ENCODE assay signal across 25 cellular contexts in the genomic region with DNA sequence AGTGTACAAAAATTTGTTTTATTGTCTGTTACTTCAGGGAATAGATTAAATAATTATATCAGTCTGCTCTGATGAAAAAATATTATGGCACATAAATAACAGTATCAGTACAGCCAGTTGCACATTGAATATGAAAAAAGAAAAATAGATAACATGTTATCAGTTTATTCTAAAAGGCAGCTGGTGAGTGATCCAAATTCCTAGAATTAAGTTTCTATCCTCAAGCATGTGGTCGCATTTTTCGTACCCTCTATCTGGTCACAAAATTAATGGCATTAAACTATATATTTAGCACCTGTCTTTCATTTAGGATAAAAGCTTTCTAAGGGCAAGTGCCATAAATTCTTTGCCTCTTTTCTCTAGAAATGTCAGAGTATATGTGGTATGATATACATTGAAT.
"Had no signal": no experiment of that assay in that cellular context is flagged by ENCODE, and none has a peak within 500 bp of the region (broad histone marks: within the 10 kb centered on the region; RNA-seq: fewer than 3 reads in every experiment).

No MANE protein-coding gene starts in this region.

- H3K27me3 ChIP-seq: left lung, ovary, right atrium auricular region, right lobe of liver, tibial nerve, vagina had no signal

- H3K36me3 ChIP-seq: left lung, lower lobe of right lung, ovary, right atrium auricular region, right lobe of liver, tibial nerve, vagina had no signal

- H3K4me2 ChIP-seq: smooth muscle cell had no signal

- H3K27ac Mint-ChIP-seq: naive B cell; natural killer cell; progenitor cell of endocrine pancreas; stimulated activated memory B cell treated with anti-CD40 and anti-IgM and Interleukin-4, amounts not matched to agents 10 μg/mL and 1 μg/mL and 100 μg/mL, for 72 hours; stimulated activated naive CD8-positive, alpha-beta T cell treated with anti-CD3 and anti-CD28 coated beads, Interleukin-15, amount 100 ng/mL, for 72 hours; type B pancreatic cell had no signal

- H3K27me3 Mint-ChIP-seq: naive B cell; progenitor cell of endocrine pancreas; stimulated activated memory B cell treated with anti-CD40 and anti-IgM and Interleukin-4, amounts not matched to agents 10 μg/mL and 1 μg/mL and 100 μg/mL, for 72 hours; stimulated activated naive CD8-positive, alpha-beta T cell treated with anti-CD3 and anti-CD28 coated beads, Interleukin-15, amount 100 ng/mL, for 72 hours; type B pancreatic cell had no signal

- ATAC-seq: left colon; left lung; lower lobe of right lung; natural killer cell; right lobe of liver; stimulated activated memory B cell treated with anti-CD40 and anti-IgM and Interleukin-4, amounts not matched to agents 10 μg/mL and 1 μg/mL and 100 μg/mL, for 72 hours; stimulated activated naive CD8-positive, alpha-beta T cell treated with anti-CD3 and anti-CD28 coated beads, Interleukin-15, amount 100 ng/mL, for 72 hours had no signal

- DNase-seq: hippocampal formation; kidney; left colon; left lung; lower lobe of right lung; mammary epithelial cell; mesenchymal stem cell; naive B cell; natural killer cell; ovary; right lobe of liver; stimulated activated CD4-positive, alpha-beta T cell treated with anti-CD3 and anti-CD28 coated beads, Interleukin-1b, Interleukin-23, amount 100 ng/mL, for 48 hours; stimulated activated CD4-positive, alpha-beta T cell treated with anti-CD3 and anti-CD28 coated beads, Interleukin-2, amount 100 ng/mL, for 48 hours; stimulated activated CD4-positive, alpha-beta T cell treated with anti-CD3 and anti-CD28 coated beads, Interleukin-4, amount 100 ng/mL, for 4 hours; stimulated activated CD8-positive, alpha-beta memory T cell treated with anti-CD3 and anti-CD28 coated beads, Interleukin-4, amount 100 ng/mL, for 48 hours; stimulated activated naive CD4-positive, alpha-beta T cell treated with Interleukin-2 at 50 U/mL for 16 hours; stimulated activated naive CD8-positive, alpha-beta T cell treated with anti-CD3 and anti-CD28 coated beads, Interleukin-15, amount 100 ng/mL, for 72 hours; substantia nigra had no signal

- H3K4me1 ChIP-seq: left lung, lower lobe of right lung, right atrium auricular region, right lobe of liver, tibial nerve, vagina had no signal

- H3K4me3 Mint-ChIP-seq: naive B cell; natural killer cell; stimulated activated memory B cell treated with anti-CD40 and anti-IgM and Interleukin-4, amounts not matched to agents 10 μg/mL and 1 μg/mL and 100 μg/mL, for 72 hours; stimulated activated naive CD8-positive, alpha-beta T cell treated with anti-CD3 and anti-CD28 coated beads, Interleukin-15, amount 100 ng/mL, for 72 hours; type B pancreatic cell had no signal

- H3K9me3 ChIP-seq: lower lobe of right lung, ovary, right atrium auricular region, right lobe of liver, vagina had no signal

- H3K36me3 Mint-ChIP-seq: naive B cell; stimulated activated memory B cell treated with anti-CD40 and anti-IgM and Interleukin-4, amounts not matched to agents 10 μg/mL and 1 μg/mL and 100 μg/mL, for 72 hours had no signal

- H3K4me1 Mint-ChIP-seq: naive B cell; natural killer cell; stimulated activated memory B cell treated with anti-CD40 and anti-IgM and Interleukin-4, amounts not matched to agents 10 μg/mL and 1 μg/mL and 100 μg/mL, for 72 hours; stimulated activated naive CD8-positive, alpha-beta T cell treated with anti-CD3 and anti-CD28 coated beads, Interleukin-15, amount 100 ng/mL, for 72 hours had no signal

- H3K27ac ChIP-seq: left lung, lower lobe of right lung, ovary, right atrium auricular region, right lobe of liver, tibial nerve, vagina had no signal

- H3K4me3 ChIP-seq: left lung, lower lobe of right lung, ovary, right atrium auricular region, right lobe of liver, smooth muscle cell, tibial nerve, vagina had no signal
